ENCODE assay signal across 9 cellular contexts in the genomic region with DNA sequence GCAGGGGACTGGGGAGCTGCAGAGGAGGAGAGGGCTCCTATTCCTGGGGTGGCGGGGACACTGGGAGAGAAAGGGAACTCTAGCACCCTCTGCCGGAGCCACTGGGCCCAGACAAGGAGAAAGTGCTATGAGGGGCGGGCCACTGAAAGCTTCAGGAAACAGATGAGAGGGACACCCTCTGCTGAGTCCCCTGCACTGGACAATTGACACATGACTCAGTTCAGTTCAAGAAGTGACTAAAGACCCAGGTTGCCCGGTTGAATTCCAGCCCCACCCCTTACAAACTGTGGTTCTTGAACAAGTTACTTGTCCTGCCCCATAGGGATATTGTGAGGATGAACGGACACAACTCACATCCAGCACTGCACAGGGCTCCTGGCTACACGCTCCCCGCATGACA. TPM values are rescaled to one million over a fixed set of nuclear protein-coding genes. Genes with fewer than 3 reads are reported as not detected.
DNase-seq lines count a peak whose midpoint lies in the region; ATAC-seq and TF ChIP-seq lines count a peak whose summit lies in the region.
"Had no signal": no experiment of that assay in that cellular context is flagged by ENCODE, and none has a peak within 500 bp of the region (broad histone marks: within the 10 kb centered on the region; RNA-seq: fewer than 3 reads in every experiment).

No MANE protein-coding gene starts in this region.

- no peak for TF ChIP-seq POLR2A in right lobe of liver (IDR thresholded peaks at IDR 0.05)

- peaks cover 4% of the 10 kb centered on the region for H3K4me1 Mint-ChIP-seq in activated CD4-positive, alpha-beta T cell treated with anti-CD3 and anti-CD28 coated beads for 36 hours
- peaks cover 4% of the 10 kb centered on the region for H3K4me1 Mint-ChIP-seq in activated naive CD8-positive, alpha-beta T cell treated with anti-CD3 and anti-CD28 coated beads, Interleukin-2, amount 50 U/mL, for 24 hours

- no peak overlapping the region for H3K9ac ChIP-seq in Karpas-422 (ENCODE audit: low read length)

- H3K27me3 ChIP-seq in Karpas-422 (ENCODE audit: low read length) (no peaks in the 10 kb centered on the region), right lobe of liver (no peaks in the 10 kb centered on the region), dorsolateral prefrontal cortex (peaks cover 0 to 5% (median 0%) of the 10 kb centered on the region in 45 donors)

- POLR2A ChIA-PET in activated CD4-positive, alpha-beta T cell treated with anti-CD3 and anti-CD28 coated beads for 36 hours (lab: Charles Lee): no interaction called here

- H3K36me3 Mint-ChIP-seq in activated CD4-positive, alpha-beta T cell treated with anti-CD3 and anti-CD28 coated beads for 36 hours (ENCODE audit: low read depth): no peaks in the 10 kb centered on the region
- no peaks in the 10 kb centered on the region for H3K36me3 Mint-ChIP-seq in activated naive CD8-positive, alpha-beta T cell treated with anti-CD3 and anti-CD28 coated beads, Interleukin-2, amount 50 U/mL, for 24 hours (ENCODE audit: low read depth)

- ATAC-seq in activated CD4-positive, alpha-beta T cell treated with anti-CD3 and anti-CD28 coated beads for 36 hours: peak; percentile 64
- no peak for ATAC-seq in activated naive CD8-positive, alpha-beta T cell treated with anti-CD3 and anti-CD28 coated beads, Interleukin-2, amount 50 U/mL, for 24 hours
- ATAC-seq in right lobe of liver (peak; percentile 33 to 50 (median 34)), HG03354 (IDR thresholded peaks at IDR 0.05; ENCODE audit: poor library complexity, severe bottlenecking, unreplicated experiment) (no peak)

- H3K9me2 ChIP-seq in Karpas-422 (replicated peaks; ENCODE audit: insufficient read depth, low read length): no peaks in the 10 kb centered on the region

- DNase-seq in activated CD4-positive, alpha-beta T cell treated with anti-CD3 and anti-CD28 coated beads for 36 hours: peak; percentile 59
- no peak for DNase-seq in activated CD4-positive, alpha-beta T cell treated with anti-CD3 and anti-CD28 coated beads for 1 hour
- DNase-seq in Karpas-422: peak; percentile 74
- DNase-seq in activated naive CD8-positive, alpha-beta T cell treated with anti-CD3 and anti-CD28 coated beads, Interleukin-2, amount 50 U/mL, for 24 hours: peak; percentile 37
- peak in 1 of 3 donors; percentile 49 for DNase-seq in right lobe of liver
- no peak for DNase-seq in dorsolateral prefrontal cortex
- DNase-seq in DMS153 (lab: John Stamatoyannopoulos, UW): no peak

- no peaks in the 10 kb centered on the region for H3K79me2 ChIP-seq in Karpas-422 (ENCODE audit: low read length)

- H3K36me3 ChIP-seq in Karpas-422 (ENCODE audit: insufficient read depth, low read length) (no peaks in the 10 kb centered on the region), right lobe of liver (no peaks in the 10 kb centered on the region)

- no peaks in the 10 kb centered on the region for H3K9me3 ChIP-seq in Karpas-422 (ENCODE audit: low read length)
- H3K9me3 ChIP-seq in right lobe of liver: no peaks in the 10 kb centered on the region

- H3K4me3 ChIP-seq in Karpas-422 (ENCODE audit: low read length) (no peak overlapping the region), right lobe of liver (no peak overlapping the region), dorsolateral prefrontal cortex (no peak overlapping the region)
- H3K4me3 ChIP-seq: skin epidermis had no signal

- CTCF ChIA-PET in activated CD4-positive, alpha-beta T cell treated with anti-CD3 and anti-CD28 coated beads for 36 hours (lab: Charles Lee): interaction anchor here (0.6 to 1.4 kb wide), 7 partner anchors 14 to 1482 kb away, joined by 3 to 6 read pairs (median 3); no protein-coding TSS in a partner anchor

- H3K27ac Mint-ChIP-seq in activated CD4-positive, alpha-beta T cell treated with anti-CD3 and anti-CD28 coated beads for 36 hours: no peak overlapping the region
- H3K27ac Mint-ChIP-seq in activated naive CD8-positive, alpha-beta T cell treated with anti-CD3 and anti-CD28 coated beads, Interleukin-2, amount 50 U/mL, for 24 hours: no peak overlapping the region

- H3K4me3 Mint-ChIP-seq in activated CD4-positive, alpha-beta T cell treated with anti-CD3 and anti-CD28 coated beads for 36 hours: no peak overlapping the region
- H3K4me3 Mint-ChIP-seq in activated naive CD8-positive, alpha-beta T cell treated with anti-CD3 and anti-CD28 coated beads, Interleukin-2, amount 50 U/mL, for 24 hours: no peak overlapping the region

- H2AFZ ChIP-seq in Karpas-422 (ENCODE audit: low read length): no peak overlapping the region

- H3K27ac ChIP-seq in Karpas-422 (ENCODE audit: low read length) (no peak overlapping the region), right lobe of liver (no peak overlapping the region), dorsolateral prefrontal cortex (no peak overlapping the region)
- H3K27ac ChIP-seq: skin epidermis had no signal

- TF ChIP-seq CTCF in right lobe of liver (IDR thresholded peaks at IDR 0.05): peak in 3 of 4 donors; percentile 34 to 47 (median 39)
- TF ChIP-seq CTCF in dorsolateral prefrontal cortex (IDR thresholded peaks at IDR 0.05 in 54 of 56, conservative IDR thresholded peaks at IDR 0.05 in 2 of 56; ENCODE audit: low read depth in 1 of 56, partially characterized antibody in 56 of 56): peak in 23 of 56 donors; percentile 12 to 34 (median 21)

- H3K27me3 Mint-ChIP-seq in activated CD4-positive, alpha-beta T cell treated with anti-CD3 and anti-CD28 coated beads for 36 hours: peaks cover 4% of the 10 kb centered on the region
- peaks cover 4% of the 10 kb centered on the region for H3K27me3 Mint-ChIP-seq in activated naive CD8-positive, alpha-beta T cell treated with anti-CD3 and anti-CD28 coated beads, Interleukin-2, amount 50 U/mL, for 24 hours

- H3K4me2 ChIP-seq in Karpas-422 (ENCODE audit: low read depth, low read length, poor library complexity, severe bottlenecking): no peak overlapping the region

- WGBS in right lobe of liver (ENCODE audit: insufficient coverage, low coverage, low lambda C conversion rate, missing lambda C conversion rate): 26% methylated on average over 3 of the region's 7 CpGs

- no peaks in the 10 kb centered on the region for H3K4me1 ChIP-seq in Karpas-422 (ENCODE audit: low read length)
- peaks cover 0 to 2% (median 0%) of the 10 kb centered on the region in 4 donors for H3K4me1 ChIP-seq in right lobe of liver

- H4K20me1 ChIP-seq in Karpas-422 (ENCODE audit: insufficient read depth, low read depth, low read length): no peaks in the 10 kb centered on the region

- no peaks in the 10 kb centered on the region for H3K9me3 Mint-ChIP-seq in activated CD4-positive, alpha-beta T cell treated with anti-CD3 and anti-CD28 coated beads for 36 hours (ENCODE audit: low read depth)
- H3K9me3 Mint-ChIP-seq in activated naive CD8-positive, alpha-beta T cell treated with anti-CD3 and anti-CD28 coated beads, Interleukin-2, amount 50 U/mL, for 24 hours: no peaks in the 10 kb centered on the region

- intact Hi-C loops in activated CD4-positive, alpha-beta T cell treated with anti-CD3 and anti-CD28 coated beads for 36 hours (cut with DNase I, micrococcal nuclease): no loop called here
- intact Hi-C loops in right lobe of liver (cut with DNase I): no loop called here
- intact Hi-C loops in dorsolateral prefrontal cortex (cut with DNase I): no loop called here

RNA-seq across cellular contexts. Expression of gene RUFY4, which starts 5.0 kb away (rescaled TPM):
- total RNA-seq in activated CD4-positive, alpha-beta T cell treated with anti-CD3 and anti-CD28 coated beads for 36 hours: 1 to 10 TPM; 1.6 to 1.7 TPM
- total RNA-seq in Karpas-422 (2014; rRNA removed; shearing (Covaris generic); ENCODE audit: low replicate concordance): 0.11 TPM in 1 of 2 replicates, not detected in the other
- total RNA-seq in right lobe of liver (under 1 TPM in 3 of 6 experiments, not detected in 3; 0.11 to 0.55 (median 0.23) TPM), dorsolateral prefrontal cortex (1 to 10 TPM in 9 of 120 experiments, under 1 TPM in 52, not detected in 59; 0.16 to 1.9 (median 0.60) TPM)

RNA-seq across cellular contexts. Expression of gene CXCR2, which starts 51.8 kb away (rescaled TPM):
- under 1 TPM; 0.14 to 0.32 TPM for total RNA-seq in activated CD4-positive, alpha-beta T cell treated with anti-CD3 and anti-CD28 coated beads for 36 hours
- not detected in 2 replicates for total RNA-seq in Karpas-422 (2014; rRNA removed; shearing (Covaris generic); ENCODE audit: low replicate concordance)
- total RNA-seq in right lobe of liver (1 to 10 TPM in 4 of 6 experiments, under 1 TPM in 2; 0.81 to 2.6 (median 1.2) TPM), dorsolateral prefrontal cortex (1 to 10 TPM in 46 of 120 experiments, under 1 TPM in 60, not detected in 14; 0.13 to 5.9 (median 0.82) TPM)

Comparison
In these comparisons a context has a peak if more than half of its experiments do, and no peak if none do; other contexts are left out.
1. DNase-seq: peak in activated CD4-positive, alpha-beta T cell treated with anti-CD3 and anti-CD28 coated beads for 36 hours (single experiment), Karpas-422 (single experiment) and activated naive CD8-positive, alpha-beta T cell treated with anti-CD3 and anti-CD28 coated beads, Interleukin-2, amount 50 U/mL, for 24 hours (single experiment); none in activated CD4-positive, alpha-beta T cell treated with anti-CD3 and anti-CD28 coated beads for 1 hour (single experiment), dorsolateral prefrontal cortex (0 of 10) and DMS153 (single experiment).
2. ATAC-seq: peak in activated CD4-positive, alpha-beta T cell treated with anti-CD3 and anti-CD28 coated beads for 36 hours (single experiment) and right lobe of liver (4 of 4); none in activated naive CD8-positive, alpha-beta T cell treated with anti-CD3 and anti-CD28 coated beads, Interleukin-2, amount 50 U/mL, for 24 hours (single experiment) and HG03354 (single experiment).